In genomic region chr22:36565152-36565507, GRCh38 we compare ENCODE assay signal across 25 cellular contexts. TPM values are rescaled to one million over a fixed set of nuclear protein-coding genes. Genes with fewer than 3 reads are reported as not detected.
A peak's percentile ranks its signal among the peaks of the same experiment; 100 is the strongest.
DNase-seq lines count a peak whose midpoint lies in the region; ATAC-seq, FAIRE-seq and TF ChIP-seq lines count a peak whose summit lies in the region.
"Had no signal": no experiment of that assay in that cellular context is flagged by ENCODE, and none has a peak within 500 bp of the region (broad histone marks: within the 10 kb centered on the region; RNA-seq: fewer than 3 reads in every experiment).

No MANE protein-coding gene starts in this region.

- H3K9me1 ChIP-seq in IMR-90 (ENCODE audit: insufficient read depth, low read length) (peaks cover 9% of the 10 kb centered on the region), K562 (ENCODE audit: control insufficient read depth, insufficient read depth, low read length) (no peaks in the 10 kb centered on the region)

- H3K27ac ChIP-seq in HepG2 (ENCODE audit: extremely low read length, insufficient read depth, low read length) = no peak overlapping the region
- H3K27ac ChIP-seq in right lobe of liver = no peak overlapping the region
- H3K27ac ChIP-seq in IMR-90 (ENCODE audit: insufficient read depth, low read length) = no peak overlapping the region
- H3K27ac ChIP-seq in K562 (ENCODE audit: extremely low read depth, low read depth, low read length) = no peak overlapping the region
- peak overlapping the region in 1 of 59 donors; percentile 20 for H3K27ac ChIP-seq in dorsolateral prefrontal cortex
- H3K27ac ChIP-seq: 22Rv1, A549, BLaER1 had no signal

- H3K4ac ChIP-seq in IMR-90 (ENCODE audit: low read depth, low read length) = no peak overlapping the region

- BruUV-seq in HepG2 (replicated peaks; lab: Mats Ljungman, UMichigan) (no TSS peak), IMR-90 (replicated peaks; lab: Mats Ljungman, UMichigan) (no TSS peak), K562 (replicated peaks; lab: Mats Ljungman, UMichigan) (no TSS peak)

- in situ Hi-C loops in HepG2 (cut with HindIII; ENCODE audit: extremely low pct_ligation_motif_present, low pct_unique_long_range_greater_than_20kb) = no loop called here
- in situ Hi-C loops in IMR-90 (cut with MboI; ENCODE audit: low sequenced_read_pairs) = no loop called here
- in situ Hi-C loops in K562 (cut with MboI) = no loop called here

- H3K56ac ChIP-seq in IMR-90 (ENCODE audit: extremely low read depth, insufficient read depth, low read length) = no peak overlapping the region

- no peaks in the 10 kb centered on the region for H3K9me3 ChIP-seq in HepG2 (ENCODE audit: low read length)
- no peaks in the 10 kb centered on the region for H3K9me3 ChIP-seq in right lobe of liver
- H3K9me3 ChIP-seq in IMR-90 (ENCODE audit: control insufficient read depth, insufficient read depth, low read length) = no peaks in the 10 kb centered on the region
- H3K9me3 ChIP-seq in K562 (replicated peaks; ENCODE audit: control insufficient read depth, insufficient read depth, low read depth, low read length) = no peaks in the 10 kb centered on the region
- H3K9me3 ChIP-seq: A549, BE2C, BLaER1 had no signal

- no peak overlapping the region for H3K4me3 ChIP-seq in HepG2 (replicated peaks in 1 of 3; ENCODE audit: insufficient read depth in 1 of 3, low read depth in 2 of 3, low read length in 3 of 3)
- no peak overlapping the region for H3K4me3 ChIP-seq in right lobe of liver
- no peak overlapping the region for H3K4me3 ChIP-seq in IMR-90 (ENCODE audit: insufficient read depth, low read depth, low read length)
- no peak overlapping the region for H3K4me3 ChIP-seq in K562
- H3K4me3 ChIP-seq in dorsolateral prefrontal cortex = no peak overlapping the region
- H3K4me3 ChIP-seq: A549, BLaER1, GM12878 had no signal

- no peak overlapping the region for H4K91ac ChIP-seq in IMR-90 (ENCODE audit: insufficient read depth, low read depth, low read length)

- ATAC-seq in HepG2 (no peak), right lobe of liver (no peak), IMR-90 (ENCODE audit: low read depth) (no peak), K562 (no peak)
- ATAC-seq: GM12878 had no signal

- no peak overlapping the region for H2BK20ac ChIP-seq in IMR-90 (ENCODE audit: low read depth, low read length)

- no peak overlapping the region for H2BK120ac ChIP-seq in IMR-90 (ENCODE audit: low read depth, low read length)

- intact Hi-C loops in HepG2 (cut with micrococcal nuclease; ENCODE audit: unreplicated experiment) (no loop called here), right lobe of liver (cut with DNase I) (no loop called here), IMR-90 (cut with micrococcal nuclease) (no loop called here), K562 (cut with micrococcal nuclease) (no loop called here), dorsolateral prefrontal cortex (cut with DNase I) (no loop called here)

- H2BK5ac ChIP-seq in IMR-90 (ENCODE audit: low read depth, low read length, poor library complexity, severe bottlenecking) = no peak overlapping the region

- WGBS in HepG2 (ENCODE audit: low lambda C conversion rate) = 38% methylated on average over 6 of the region's 6 CpGs
- 74% methylated on average over 6 of the region's 6 CpGs for WGBS in right lobe of liver (ENCODE audit: insufficient coverage, low coverage, low lambda C conversion rate, missing lambda C conversion rate)
- 80% methylated on average over 1 of the region's 6 CpGs; no CpG with 5 or more reads in 1 of the 2 experiments for WGBS in IMR-90 (ENCODE audit: extremely low coverage in 2 of 2, insufficient read length in 1 of 2), 2 experiments
- WGBS in K562 (ENCODE audit: insufficient coverage, low coverage, missing lambda C conversion rate) = 10% methylated on average over 6 of the region's 6 CpGs

- no peak overlapping the region for H3K14ac ChIP-seq in IMR-90 (replicated peaks; ENCODE audit: low read depth, low read length)

- no peak overlapping the region for H2BK15ac ChIP-seq in IMR-90 (ENCODE audit: low read depth, low read length)

- H2AK5ac ChIP-seq in IMR-90 (ENCODE audit: low read depth, low read length) = no peak overlapping the region

- H3K9ac ChIP-seq in HepG2 (ENCODE audit: insufficient read depth, low read depth, low read length) (no peak overlapping the region), IMR-90 (ENCODE audit: low read depth, low read length) (no peak overlapping the region), K562 (ENCODE audit: insufficient read depth in 1 of 2, low read depth in 2 of 2, low read length in 2 of 2) (no peak overlapping the region)
- H3K9ac ChIP-seq: BLaER1 had no signal

- FAIRE-seq in HepG2 (lab: Jason Lieb, UNC) = no peak
- FAIRE-seq in K562 (lab: Jason Lieb, UNC) = no peak
- FAIRE-seq: A549, GM12878, GM12892, GM18507 had no signal

- CTCF ChIA-PET in HepG2 (lab: Yijun Ruan, JAX; ENCODE audit: low intra/inter-chr PET ratio, low total read pairs) = no interaction called here
- CTCF ChIA-PET in IMR-90 (lab: Yijun Ruan, JAX) = no interaction called here
- CTCF ChIA-PET in K562 (lab: Yijun Ruan, JAX; ENCODE audit: low intra/inter-chr PET ratio) = no interaction called here

- dilution Hi-C loops in IMR-90 (cut with HindIII; ENCODE audit: low sequenced_read_pairs, unreplicated experiment) = no loop called here

- H4K5ac ChIP-seq in IMR-90 (ENCODE audit: low read depth, low read length) = no peak overlapping the region

- no peak for DNase-seq in HepG2 (ENCODE audit: low spot score)
- DNase-seq in right lobe of liver = no peak
- no peak for DNase-seq in IMR-90
- DNase-seq in K562 (ENCODE audit: extremely low read depth in 1 of 4, low spot score in 3 of 4) = no peak
- DNase-seq in activated CD4-positive, CD25-positive, alpha-beta regulatory T cell treated with anti-CD3 and anti-CD28 coated beads, Interleukin-2, amount 50 U/mL, for 72 hours = no peak
- no peak for DNase-seq in activated CD8-positive, alpha-beta memory T cell treated with anti-CD3 and anti-CD28 coated beads, Interleukin-2, amount 50 U/mL, for 48 hours
- no peak for DNase-seq in dorsolateral prefrontal cortex
- DNase-seq: BE2C; C1 segment of cervical spinal cord; CD4-positive, alpha-beta memory T cell; CD4-positive, CD25-positive, alpha-beta regulatory T cell; CD8-positive, alpha-beta memory T cell; COR-L47; DMS 273 treated with DMSO at 0.1 percent for 48 hours; DMS153; DMS53; DMS79; DND-41; GDM1 had no signal

- no peak for TF ChIP-seq CTCF in HepG2 (CRISPR knock-in tag; IDR thresholded peaks at IDR 0.05)
- TF ChIP-seq CTCF in right lobe of liver (IDR thresholded peaks at IDR 0.05) = no peak
- no peak for TF ChIP-seq CTCF in IMR-90 (conservative IDR thresholded peaks at IDR 0.05; ENCODE audit: low read depth, low read length)
- TF ChIP-seq CTCF in K562 (IDR thresholded peaks at IDR 0.05 in 2 of 3, conservative IDR thresholded peaks at IDR 0.05 in 1 of 3; ENCODE audit: insufficient read depth in 2 of 3, low read depth in 1 of 3, low read length in 3 of 3) = no peak
- TF ChIP-seq CTCF in dorsolateral prefrontal cortex (IDR thresholded peaks at IDR 0.05 in 54 of 56, conservative IDR thresholded peaks at IDR 0.05 in 2 of 56; ENCODE audit: low read depth in 1 of 56, partially characterized antibody in 56 of 56) = no peak

- H3K18ac ChIP-seq in IMR-90 (ENCODE audit: low read depth, low read length) = no peak overlapping the region

- TF ChIP-seq RAD21 in HepG2 (CRISPR knock-in tag; IDR thresholded peaks at IDR 0.05) (no peak), IMR-90 (IDR thresholded peaks at IDR 0.05; ENCODE audit: low read length) (no peak), K562 (CRISPR knock-in tag; conservative IDR thresholded peaks at IDR 0.05 in 1 of 2, IDR thresholded peaks at IDR 0.05 in 1 of 2) (no peak)

- H3K36me3 ChIP-seq in HepG2 (replicated peaks in 1 of 2; ENCODE audit: control insufficient read depth in 1 of 2, insufficient read depth in 2 of 2, low read length in 2 of 2) (no peaks in the 10 kb centered on the region), right lobe of liver (no peaks in the 10 kb centered on the region), IMR-90 (ENCODE audit: control insufficient read depth, insufficient read depth, low read length) (no peaks in the 10 kb centered on the region), K562 (ENCODE audit: control insufficient read depth, insufficient read depth, low read length) (no peaks in the 10 kb centered on the region)
- H3K36me3 ChIP-seq: BE2C, BLaER1 had no signal

- H3K23ac ChIP-seq in IMR-90 (ENCODE audit: low read depth, low read length) = no peak overlapping the region

- H2AFZ ChIP-seq in HepG2 (ENCODE audit: low read length) (no peak overlapping the region), IMR-90 (replicated peaks; ENCODE audit: low read length, poor library complexity) (peak overlapping the region; percentile 56), K562 (ENCODE audit: low read depth, low read length) (no peak overlapping the region)

- H3K4me2 ChIP-seq in HepG2 (ENCODE audit: low read depth, low read length) (no peak overlapping the region), IMR-90 (ENCODE audit: low read depth, low read length) (no peak overlapping the region), K562 (ENCODE audit: insufficient read depth, low read length) (no peak overlapping the region)
- H3K4me2 ChIP-seq: A549, BLaER1 had no signal

- no peaks in the 10 kb centered on the region for H3K79me2 ChIP-seq in HepG2 (ENCODE audit: insufficient read depth, low read length)
- H3K79me2 ChIP-seq in K562 (ENCODE audit: control insufficient read depth, insufficient read depth, low read length) = no peaks in the 10 kb centered on the region

- H3K27me3 ChIP-seq in HepG2 (ENCODE audit: control insufficient read depth in 1 of 2, insufficient read depth in 2 of 2, low read length in 2 of 2) (peaks cover 6 to 55% of the 10 kb centered on the region in 2 experiments), right lobe of liver (peaks cover 0 to 7% of the 10 kb centered on the region in 2 donors), IMR-90 (ENCODE audit: control insufficient read depth, insufficient read depth, low read length) (peaks cover 20% of the 10 kb centered on the region), K562 (ENCODE audit: control insufficient read depth in 2 of 2, insufficient read depth in 2 of 2, low read length in 2 of 2) (peaks cover 12 to 25% of the 10 kb centered on the region in 2 experiments; a peak in 3 of 5 replicates), dorsolateral prefrontal cortex (peaks cover 0 to 3% (median 0%) of the 10 kb centered on the region in 45 donors)
- H3K27me3 ChIP-seq: BE2C had no signal

- H4K20me1 ChIP-seq in HepG2 (ENCODE audit: insufficient read depth, low read length) (no peaks in the 10 kb centered on the region), IMR-90 (ENCODE audit: insufficient read depth, low read length) (no peaks in the 10 kb centered on the region), K562 (replicated peaks; ENCODE audit: control insufficient read depth, insufficient read depth, low read length) (no peaks in the 10 kb centered on the region)
- H4K20me1 ChIP-seq: BLaER1 had no signal

- TF ChIP-seq EP300 in HepG2 (IDR thresholded peaks at IDR 0.05; ENCODE audit: low read depth in 2 of 2, low read length in 2 of 2) = no peak
- TF ChIP-seq EP300 in HepG2 (CRISPR knock-in tag; IDR thresholded peaks at IDR 0.05; ENCODE audit: borderline replicate concordance) = no peak
- no peak for TF ChIP-seq EP300 in K562 (IDR thresholded peaks at IDR 0.05; ENCODE audit: low read length)

- TF ChIP-seq POLR2A in HepG2 (IDR thresholded peaks at IDR 0.05; ENCODE audit: insufficient read depth in 1 of 2, low read depth in 2 of 2, low read length in 2 of 2) (no peak), right lobe of liver (IDR thresholded peaks at IDR 0.05) (no peak), IMR-90 (IDR thresholded peaks at IDR 0.05; ENCODE audit: low read depth, low read length) (no peak), K562 (conservative IDR thresholded peaks at IDR 0.05) (no peak)

- H4K8ac ChIP-seq in IMR-90 (ENCODE audit: low read depth in 2 of 2, low read length in 2 of 2) = no peak overlapping the region

- no peak overlapping the region for H2AK9ac ChIP-seq in IMR-90 (replicated peaks; ENCODE audit: low read depth, low read length, poor library complexity)

- peaks cover 21% of the 10 kb centered on the region for H3K4me1 ChIP-seq in HepG2 (ENCODE audit: insufficient read depth, low read length)
- no peaks in the 10 kb centered on the region for H3K4me1 ChIP-seq in right lobe of liver
- H3K4me1 ChIP-seq in IMR-90 (ENCODE audit: control insufficient read depth, insufficient read depth, low read length) = peaks cover 5% of the 10 kb centered on the region
- peaks cover 0 to 16% of the 10 kb centered on the region in 2 experiments; a peak in 4 of 5 replicates for H3K4me1 ChIP-seq in K562 (replicated peaks in 1 of 2; ENCODE audit: control insufficient read depth in 2 of 2, insufficient read depth in 2 of 2, low read length in 2 of 2)
- H3K4me1 ChIP-seq: BE2C had no signal

- no peaks in the 10 kb centered on the region for H3K79me1 ChIP-seq in IMR-90 (ENCODE audit: low read depth in 1 of 2, low read length in 2 of 2)

- POLR2A ChIA-PET in HepG2 (lab: Yijun Ruan, JAX) = no interaction called here
- POLR2A ChIA-PET in IMR-90 (lab: Charles Lee; ENCODE audit: unreplicated experiment) = no interaction called here
- POLR2A ChIA-PET in K562 (lab: Yijun Ruan, JAX) = interaction anchor here (1.0 kb wide), 1 partner anchor 216 kb away, joined by 6 read pairs; no protein-coding TSS in a partner anchor

RNA-seq across cellular contexts. Expression of gene EIF3D, which starts 36.2 kb away (rescaled TPM):
- total RNA-seq in HepG2 (2016; rRNA removed; fragmentation: Illumina TruSeq; extraction: Trizol) = 118 and 127 TPM in 2 replicates
- total RNA-seq in HepG2 (2016; cell fraction: cytosol; rRNA removed; fragmentation: Illumina TruSeq; extraction: Trizol; ENCODE audit: low read depth) = 41.6 and 58.8 TPM in 2 replicates
- total RNA-seq in HepG2 (2016; cell fraction: insoluble cytoplasmic fraction; rRNA removed; fragmentation: Illumina TruSeq; extraction: Trizol) = 113 and 131 TPM in 2 replicates
- total RNA-seq in HepG2 (2016; cell fraction: membrane; rRNA removed; fragmentation: Illumina TruSeq; extraction: Trizol) = 61.2 and 67.3 TPM in 2 replicates
- total RNA-seq in HepG2 (2016; cell fraction: nucleus; rRNA removed; fragmentation: Illumina TruSeq; extraction: Trizol) = 80.3 and 81.1 TPM in 2 replicates
- polyA plus RNA-seq in HepG2 (2011; rRNA removed) = 229 and 274 TPM in 2 replicates
- 299 and 371 TPM in 2 replicates for polyA plus RNA-seq in HepG2 (2011; cell fraction: cytosol; rRNA removed)
- 186 and 204 TPM in 2 replicates for polyA plus RNA-seq in HepG2 (2011; cell fraction: nucleus; rRNA removed)
- polyA plus RNA-seq in HepG2 (2012) = 111 and 140 TPM in 2 replicates
- polyA plus RNA-seq in HepG2 (2016; cell fraction: cytosol; fragmentation: Illumina TruSeq; extraction: Trizol; ENCODE audit: low read depth) = 33.0 and 38.8 TPM in 2 replicates
- polyA plus RNA-seq in HepG2 (2016; cell fraction: insoluble cytoplasmic fraction; fragmentation: Illumina TruSeq; extraction: Trizol; ENCODE audit: low read depth) = 129 and 130 TPM in 2 replicates
- polyA plus RNA-seq in HepG2 (2016; cell fraction: membrane; fragmentation: Illumina TruSeq; extraction: Trizol; ENCODE audit: low read depth) = 46.4 and 61.7 TPM in 2 replicates
- 111 and 119 TPM in 2 replicates for polyA plus RNA-seq in HepG2 (2016; cell fraction: nucleus; fragmentation: Illumina TruSeq; extraction: Trizol; ENCODE audit: insufficient read depth, low read depth)
- 311 and 338 TPM in 2 replicates for polyA minus RNA-seq in HepG2 (2011; rRNA and poly(A)+ RNA removed; ENCODE audit: low replicate concordance)
- 142 and 149 TPM in 2 replicates for polyA minus RNA-seq in HepG2 (2011; cell fraction: cytosol; rRNA and poly(A)+ RNA removed)
- polyA minus RNA-seq in HepG2 (2011; cell fraction: nucleus; rRNA and poly(A)+ RNA removed) = 124 and 145 TPM in 2 replicates
- 100 to 1,000 TPM in 2 of 6 experiments, 10 to 100 TPM in 4; 34.9 to 141 (median 50.1) TPM for total RNA-seq in right lobe of liver
- 512 and 746 TPM in 2 replicates for total RNA-seq in IMR-90 (2012; rRNA removed)
- 335 and 339 TPM in 2 replicates for polyA plus RNA-seq in IMR-90 (2012; rRNA removed)
- polyA plus RNA-seq in IMR-90 (2012; cell fraction: cytosol; rRNA removed) = 440 and 592 TPM in 2 replicates
- 315 and 390 TPM in 2 replicates for polyA plus RNA-seq in IMR-90 (2012; cell fraction: nucleus; rRNA removed; ENCODE audit: low replicate concordance)
- 224 and 314 TPM in 2 replicates for total RNA-seq in K562 (2011; cell fraction: chromatin; rRNA removed; ENCODE audit: low replicate concordance)
- 208 and 235 TPM in 2 replicates for total RNA-seq in K562 (2011; cell fraction: nucleolus; rRNA removed)
- total RNA-seq in K562 (2011; cell fraction: nucleoplasm; rRNA removed) = 194 and 205 TPM in 2 replicates
- total RNA-seq in K562 (2014; rRNA removed) = 279 and 290 TPM in 2 replicates
- total RNA-seq in K562 (2014; rRNA removed; fragmentation: Illumina TruSeq; extraction: Trizol) = 256 and 278 TPM in 2 replicates
- 265 and 279 TPM in 2 replicates for total RNA-seq in K562 (2015; rRNA removed; fragmentation: Illumina TruSeq; extraction: Trizol)
- 191 and 207 TPM in 2 replicates for total RNA-seq in K562 (2021)
- 397 and 422 TPM in 2 replicates for polyA plus RNA-seq in K562 (2011; rRNA removed)
- 502 and 509 TPM in 2 replicates for polyA plus RNA-seq in K562 (2011; cell fraction: cytosol; rRNA removed)
- polyA plus RNA-seq in K562 (2011; cell fraction: nucleus; rRNA removed) = 297 TPM in 2 replicates
- 208 and 287 TPM in 2 replicates for polyA plus RNA-seq in K562 (2012)
- 368 and 398 TPM in 2 replicates for polyA plus RNA-seq in K562 (2014; fragmentation: Illumina TruSeq; extraction: Trizol)
- polyA plus RNA-seq in K562 (2014; fragmentation: Nextera tagmentation; extraction: Ambion mirVana) = 100 to 1,000 TPM; 199 to 351 TPM
- polyA plus RNA-seq in K562 (2014; rRNA removed) = 278 and 293 TPM in 2 replicates
- 513 and 629 TPM in 2 replicates for polyA minus RNA-seq in K562 (2011; rRNA and poly(A)+ RNA removed)
- 261 and 266 TPM in 2 replicates for polyA minus RNA-seq in K562 (2011; cell fraction: cytosol; rRNA and poly(A)+ RNA removed)
- 122 and 177 TPM in 2 replicates for polyA minus RNA-seq in K562 (2011; cell fraction: nucleus; rRNA and poly(A)+ RNA removed)
- total RNA-seq in dorsolateral prefrontal cortex = 10 to 100 TPM; 41.6 to 81.0 (median 63.3) TPM

RNA-seq across cellular contexts. Expression of gene FOXRED2, which starts 58.3 kb away (rescaled TPM):
- 20.8 and 28.1 TPM in 2 replicates for total RNA-seq in HepG2 (2016; rRNA removed; fragmentation: Illumina TruSeq; extraction: Trizol)
- 7.3 and 8.2 TPM in 2 replicates for total RNA-seq in HepG2 (2016; cell fraction: cytosol; rRNA removed; fragmentation: Illumina TruSeq; extraction: Trizol; ENCODE audit: low read depth)
- 20.3 and 27.3 TPM in 2 replicates for total RNA-seq in HepG2 (2016; cell fraction: insoluble cytoplasmic fraction; rRNA removed; fragmentation: Illumina TruSeq; extraction: Trizol)
- total RNA-seq in HepG2 (2016; cell fraction: membrane; rRNA removed; fragmentation: Illumina TruSeq; extraction: Trizol) = 21.0 and 23.1 TPM in 2 replicates
- total RNA-seq in HepG2 (2016; cell fraction: nucleus; rRNA removed; fragmentation: Illumina TruSeq; extraction: Trizol) = 36.0 and 41.8 TPM in 2 replicates
- 8.6 and 9.3 TPM in 2 replicates for polyA plus RNA-seq in HepG2 (2011; rRNA removed)
- polyA plus RNA-seq in HepG2 (2011; cell fraction: cytosol; rRNA removed) = 6.1 and 7.7 TPM in 2 replicates
- 13.7 and 15.2 TPM in 2 replicates for polyA plus RNA-seq in HepG2 (2011; cell fraction: nucleus; rRNA removed)
- 14.0 and 17.1 TPM in 2 replicates for polyA plus RNA-seq in HepG2 (2012)
- 4.4 and 4.5 TPM in 2 replicates for polyA plus RNA-seq in HepG2 (2016; cell fraction: cytosol; fragmentation: Illumina TruSeq; extraction: Trizol; ENCODE audit: low read depth)
- polyA plus RNA-seq in HepG2 (2016; cell fraction: insoluble cytoplasmic fraction; fragmentation: Illumina TruSeq; extraction: Trizol; ENCODE audit: low read depth) = 24.5 and 29.9 TPM in 2 replicates
- 14.7 and 14.9 TPM in 2 replicates for polyA plus RNA-seq in HepG2 (2016; cell fraction: membrane; fragmentation: Illumina TruSeq; extraction: Trizol; ENCODE audit: low read depth)
- polyA plus RNA-seq in HepG2 (2016; cell fraction: nucleus; fragmentation: Illumina TruSeq; extraction: Trizol; ENCODE audit: insufficient read depth, low read depth) = 46.8 and 52.4 TPM in 2 replicates
- polyA minus RNA-seq in HepG2 (2011; rRNA and poly(A)+ RNA removed; ENCODE audit: low replicate concordance) = 15.6 and 23.7 TPM in 2 replicates
- 11.4 and 13.1 TPM in 2 replicates for polyA minus RNA-seq in HepG2 (2011; cell fraction: cytosol; rRNA and poly(A)+ RNA removed)
- 8.6 and 10.9 TPM in 2 replicates for polyA minus RNA-seq in HepG2 (2011; cell fraction: nucleus; rRNA and poly(A)+ RNA removed)
- total RNA-seq in right lobe of liver = 10 to 100 TPM in 4 of 6 experiments, 1 to 10 TPM in 2; 9.6 to 14.0 (median 11.8) TPM
- total RNA-seq in IMR-90 (2012; rRNA removed) = 1.6 and 1.7 TPM in 2 replicates
- polyA plus RNA-seq in IMR-90 (2012; rRNA removed) = 4.0 and 4.1 TPM in 2 replicates
- 2.6 and 4.0 TPM in 2 replicates for polyA plus RNA-seq in IMR-90 (2012; cell fraction: cytosol; rRNA removed)
- polyA plus RNA-seq in IMR-90 (2012; cell fraction: nucleus; rRNA removed; ENCODE audit: low replicate concordance) = 2.5 and 4.6 TPM in 2 replicates
- total RNA-seq in K562 (2011; cell fraction: chromatin; rRNA removed; ENCODE audit: low replicate concordance) = 10.1 and 19.1 TPM in 2 replicates
- total RNA-seq in K562 (2011; cell fraction: nucleolus; rRNA removed) = 17.4 and 20.0 TPM in 2 replicates
- 16.1 and 24.4 TPM in 2 replicates for total RNA-seq in K562 (2011; cell fraction: nucleoplasm; rRNA removed)
- 11.2 and 14.1 TPM in 2 replicates for total RNA-seq in K562 (2014; rRNA removed)
- total RNA-seq in K562 (2014; rRNA removed; fragmentation: Illumina TruSeq; extraction: Trizol) = 5.7 and 5.8 TPM in 2 replicates
- total RNA-seq in K562 (2015; rRNA removed; fragmentation: Illumina TruSeq; extraction: Trizol) = 7.8 and 8.9 TPM in 2 replicates
- total RNA-seq in K562 (2021) = 42.3 and 48.4 TPM in 2 replicates
- 2.8 and 3.8 TPM in 2 replicates for polyA plus RNA-seq in K562 (2011; rRNA removed)
- 4.5 and 6.9 TPM in 2 replicates for polyA plus RNA-seq in K562 (2011; cell fraction: cytosol; rRNA removed)
- polyA plus RNA-seq in K562 (2011; cell fraction: nucleus; rRNA removed) = 5.0 and 9.6 TPM in 2 replicates
- polyA plus RNA-seq in K562 (2012) = 15.8 and 21.8 TPM in 2 replicates
- polyA plus RNA-seq in K562 (2014; fragmentation: Illumina TruSeq; extraction: Trizol) = 19.8 and 20.6 TPM in 2 replicates
- polyA plus RNA-seq in K562 (2014; fragmentation: Nextera tagmentation; extraction: Ambion mirVana) = 1 to 10 TPM; 5.4 to 5.7 TPM
- polyA plus RNA-seq in K562 (2014; rRNA removed) = 10.1 and 14.3 TPM in 2 replicates
- 4.2 and 5.8 TPM in 2 replicates for polyA minus RNA-seq in K562 (2011; rRNA and poly(A)+ RNA removed)
- 11.1 and 14.3 TPM in 2 replicates for polyA minus RNA-seq in K562 (2011; cell fraction: cytosol; rRNA and poly(A)+ RNA removed)
- 4.0 and 4.6 TPM in 2 replicates for polyA minus RNA-seq in K562 (2011; cell fraction: nucleus; rRNA and poly(A)+ RNA removed)
- total RNA-seq in dorsolateral prefrontal cortex = 10 to 100 TPM; 32.6 to 77.4 (median 49.9) TPM

Comparison
In these comparisons a context has a peak if more than half of its experiments do, and no peak if none do; other contexts are left out.
1. Of the 241 proteins assayed by ChIP-seq in both HepG2 and K562: peak only in HepG2: none; only in K562: ZFP36; in both: none; in neither: 240.